Comparison of ENCODE assay signal across 21 cellular contexts in the genomic region with DNA sequence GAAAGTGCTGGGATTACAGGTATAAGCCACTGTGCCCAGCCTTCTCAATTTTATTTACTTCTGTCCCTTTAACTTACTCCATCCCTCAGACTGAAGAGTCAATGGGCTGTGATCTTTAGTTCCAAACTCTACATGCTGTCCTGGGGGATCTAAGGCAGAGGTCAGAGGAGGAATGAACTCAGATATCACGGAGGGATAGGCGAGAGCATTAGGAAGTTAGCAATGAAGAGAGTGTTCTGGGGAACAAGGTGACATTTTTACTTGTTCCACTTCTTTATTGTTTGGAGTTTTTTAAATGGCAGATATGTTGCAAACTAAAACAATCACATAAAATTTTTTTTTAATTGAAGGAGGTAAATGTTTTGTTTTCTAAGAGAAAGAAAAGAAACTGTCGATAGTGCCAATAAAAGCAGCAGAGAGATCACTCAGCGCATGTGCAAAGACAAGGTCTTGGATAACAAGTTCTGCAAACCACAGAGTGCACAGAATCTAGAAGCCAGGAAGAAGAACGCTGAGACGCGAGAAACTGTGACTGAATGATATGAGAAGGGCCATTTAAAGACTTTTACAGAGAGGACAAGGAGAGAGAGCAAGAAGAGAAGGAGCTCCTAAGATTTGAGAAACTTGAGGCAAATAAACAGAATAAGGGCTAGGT. TPM values are rescaled to one million over a fixed set of nuclear protein-coding genes. Genes with fewer than 3 reads are reported as not detected.
A peak's percentile ranks its signal among the peaks of the same experiment; 100 is the strongest.
DNase-seq lines count a peak whose midpoint lies in the region; ATAC-seq, FAIRE-seq and TF ChIP-seq lines count a peak whose summit lies in the region.
"Had no signal": no experiment of that assay in that cellular context is flagged by ENCODE, and none has a peak within 500 bp of the region (broad histone marks: within the 10 kb centered on the region; RNA-seq: fewer than 3 reads in every experiment).

No MANE protein-coding gene starts in this region.

- H3K9ac ChIP-seq in adipocyte (ENCODE audit: low read length): peak overlapping the region; percentile 59

- H3K27me3 Mint-ChIP-seq in activated naive CD8-positive, alpha-beta T cell treated with anti-CD3 and anti-CD28 coated beads, Interleukin-2, amount 10 ng/mL, durations not matched to agents 7 days and 5 days: peaks cover 29% of the 10 kb centered on the region
- H3K27me3 Mint-ChIP-seq in activated naive CD8-positive, alpha-beta T cell treated with anti-CD3 and anti-CD28 coated beads for 36 hours: peaks cover 3% of the 10 kb centered on the region

- peak overlapping the region; percentile 60 for H3K4me3 ChIP-seq in adipocyte (ENCODE audit: low read length)
- no peak overlapping the region for H3K4me3 ChIP-seq in testis
- H3K4me3 ChIP-seq: suprapubic skin had no signal

- WGBS in testis, 2 donors: 27 to 45% methylated on average over 7 of the region's 7 CpGs

- no peak for TF ChIP-seq CTCF in testis (IDR thresholded peaks at IDR 0.05)
- TF ChIP-seq CTCF in D721Med (IDR thresholded peaks at IDR 0.05; ENCODE audit: insufficient read depth, missing control alignments): no peak

- H3K9me3 ChIP-seq in adipocyte (ENCODE audit: control insufficient read depth, low read length) (no peaks in the 10 kb centered on the region), testis (no peaks in the 10 kb centered on the region)
- H3K9me3 ChIP-seq: suprapubic skin had no signal

- H3K4me1 ChIP-seq in adipocyte (ENCODE audit: control insufficient read depth, insufficient read depth, low read length) (peaks cover 30% of the 10 kb centered on the region), testis (no peaks in the 10 kb centered on the region)

- no peaks in the 10 kb centered on the region for H3K9me3 Mint-ChIP-seq in activated naive CD8-positive, alpha-beta T cell treated with anti-CD3 and anti-CD28 coated beads, Interleukin-2, amount 10 ng/mL, durations not matched to agents 7 days and 5 days
- H3K9me3 Mint-ChIP-seq in activated naive CD8-positive, alpha-beta T cell treated with anti-CD3 and anti-CD28 coated beads for 36 hours: no peaks in the 10 kb centered on the region
- H3K9me3 Mint-ChIP-seq: activated B cell treated with CpG ODN at 0.5 μM for 24 hours; activated T-helper 1 cell treated with anti-CD3 and anti-CD28 coated beads, Interleukin-12 subunit alpha, Interleukin-12 subunit beta, Interleukin-2, Interleukin-4 antibody, amounts not matched to agents 30 ng/mL and 10 ng/mL and 1 ng/mL, durations not matched to agents 14 hours and 24 hours and 36 hours; effector memory CD8-positive, alpha-beta T cell; HFFc6 had no signal

- intact Hi-C loops in testis (cut with DNase I; ENCODE audit: low total_unique reads): no loop called here

- no peaks in the 10 kb centered on the region for H3K27me3 ChIP-seq in adipocyte (replicated peaks; ENCODE audit: control insufficient read depth, insufficient read depth, low read length)
- no peaks in the 10 kb centered on the region for H3K27me3 ChIP-seq in testis
- H3K27me3 ChIP-seq: suprapubic skin had no signal

- H3K36me3 Mint-ChIP-seq in activated naive CD8-positive, alpha-beta T cell treated with anti-CD3 and anti-CD28 coated beads, Interleukin-2, amount 10 ng/mL, durations not matched to agents 7 days and 5 days: no peaks in the 10 kb centered on the region
- no peaks in the 10 kb centered on the region for H3K36me3 Mint-ChIP-seq in activated naive CD8-positive, alpha-beta T cell treated with anti-CD3 and anti-CD28 coated beads for 36 hours

- H3K27ac ChIP-seq in testis: no peak overlapping the region
- H3K27ac ChIP-seq: suprapubic skin had no signal

- H3K4me1 Mint-ChIP-seq in activated naive CD8-positive, alpha-beta T cell treated with anti-CD3 and anti-CD28 coated beads, Interleukin-2, amount 10 ng/mL, durations not matched to agents 7 days and 5 days: peaks cover 8% of the 10 kb centered on the region
- peaks cover 9% of the 10 kb centered on the region for H3K4me1 Mint-ChIP-seq in activated naive CD8-positive, alpha-beta T cell treated with anti-CD3 and anti-CD28 coated beads for 36 hours
- H3K4me1 Mint-ChIP-seq: activated B cell treated with CpG ODN at 0.5 μM for 24 hours had no signal

- POLR2A ChIA-PET in activated naive CD8-positive, alpha-beta T cell treated with anti-CD3 and anti-CD28 coated beads, Interleukin-2, amount 10 ng/mL, durations not matched to agents 7 days and 5 days (lab: Charles Lee): interaction anchor here (0.5 kb wide), 1 partner anchor 19 kb away, joined by 3 read pairs; no protein-coding TSS in a partner anchor

- H3K36me3 ChIP-seq in adipocyte (ENCODE audit: control insufficient read depth, insufficient read depth, low read length, severe bottlenecking) (no peaks in the 10 kb centered on the region), testis (ENCODE audit: low read depth, missing control alignments) (no peaks in the 10 kb centered on the region)
- H3K36me3 ChIP-seq: suprapubic skin had no signal

- TF ChIP-seq POLR2A in testis (IDR thresholded peaks at IDR 0.05): no peak

- peak overlapping the region; percentile 11 for H3K4me3 Mint-ChIP-seq in activated naive CD8-positive, alpha-beta T cell treated with anti-CD3 and anti-CD28 coated beads, Interleukin-2, amount 10 ng/mL, durations not matched to agents 7 days and 5 days
- no peak overlapping the region for H3K4me3 Mint-ChIP-seq in activated naive CD8-positive, alpha-beta T cell treated with anti-CD3 and anti-CD28 coated beads for 36 hours
- H3K4me3 Mint-ChIP-seq: activated B cell treated with CpG ODN at 0.5 μM for 24 hours; activated T-helper 1 cell treated with anti-CD3 and anti-CD28 coated beads, Interleukin-12 subunit alpha, Interleukin-12 subunit beta, Interleukin-2, Interleukin-4 antibody, amounts not matched to agents 30 ng/mL and 10 ng/mL and 1 ng/mL, durations not matched to agents 14 hours and 24 hours and 36 hours; effector memory CD8-positive, alpha-beta T cell; HFFc6 had no signal

- no peak for DNase-seq in activated naive CD8-positive, alpha-beta T cell treated with anti-CD3 and anti-CD28 coated beads, Interleukin-2, amount 10 ng/mL, durations not matched to agents 7 days and 5 days
- no peak for DNase-seq in activated naive CD8-positive, alpha-beta T cell treated with anti-CD3 and anti-CD28 coated beads for 36 hours
- peak; percentile 43 for DNase-seq in RPMI8226
- DNase-seq in adipocyte (ENCODE audit: low read depth): no peak
- peak; percentile 33 for DNase-seq in testis
- no peak for DNase-seq in anterior cingulate cortex (lab: John Stamatoyannopoulos, UW)
- no peak for DNase-seq in A172 (ENCODE audit: low spot score)
- no peak for DNase-seq in D721Med (ENCODE audit: insufficient read length, low spot score)
- DNase-seq: activated B cell treated with CpG ODN at 0.5 μM for 24 hours; amygdala; effector memory CD8-positive, alpha-beta T cell; HFFc6; NCI-H1105; NCI-H2081 treated with DMSO at 0.1 percent for 48 hours; NCI-H510A; retina; stimulated activated CD4-positive, alpha-beta T cell treated with anti-CD3 and anti-CD28 coated beads, Interleukin-12 subunit alpha, Interleukin-12 subunit beta, amount 100 ng/mL, for 4 hours; SW 1271 had no signal

- peak; percentile 60 for ATAC-seq in activated naive CD8-positive, alpha-beta T cell treated with anti-CD3 and anti-CD28 coated beads, Interleukin-2, amount 10 ng/mL, durations not matched to agents 7 days and 5 days (ENCODE audit: low read depth)
- ATAC-seq: effector memory CD8-positive, alpha-beta T cell; left lobe of liver had no signal

- no peak overlapping the region for H3K27ac Mint-ChIP-seq in activated naive CD8-positive, alpha-beta T cell treated with anti-CD3 and anti-CD28 coated beads, Interleukin-2, amount 10 ng/mL, durations not matched to agents 7 days and 5 days
- H3K27ac Mint-ChIP-seq in activated naive CD8-positive, alpha-beta T cell treated with anti-CD3 and anti-CD28 coated beads for 36 hours: no peak overlapping the region
- H3K27ac Mint-ChIP-seq: activated B cell treated with CpG ODN at 0.5 μM for 24 hours; activated T-helper 1 cell treated with anti-CD3 and anti-CD28 coated beads, Interleukin-12 subunit alpha, Interleukin-12 subunit beta, Interleukin-2, Interleukin-4 antibody, amounts not matched to agents 30 ng/mL and 10 ng/mL and 1 ng/mL, durations not matched to agents 14 hours and 24 hours and 36 hours; effector memory CD8-positive, alpha-beta T cell; HFFc6 had no signal

- no peak for FAIRE-seq in D721Med (lab: Jason Lieb, UNC)

RNA-seq across cellular contexts. Expression of a gene that starts 10.8 kb away (rescaled TPM):
- not detected for total RNA-seq in activated naive CD8-positive, alpha-beta T cell treated with anti-CD3 and anti-CD28 coated beads, Interleukin-2, amount 10 ng/mL, durations not matched to agents 7 days and 5 days
- under 1 TPM in 1 of 2 experiments, not detected in 1; 0.39 TPM for total RNA-seq in activated naive CD8-positive, alpha-beta T cell treated with anti-CD3 and anti-CD28 coated beads for 36 hours
- total RNA-seq in testis: under 1 TPM; 0.55 to 0.68 TPM
- 8.0 TPM for polyA plus RNA-seq in testis (ENCODE audit: insufficient read depth, low read depth, low replicate concordance)
- total RNA-seq in A172 (2014; rRNA removed; shearing (Covaris generic)): 0.45 and 1.3 TPM in 2 replicates
- total RNA-seq: activated B cell treated with CpG ODN at 0.5 μM for 24 hours had no signal

Comparison
In these comparisons a context has a peak if more than half of its experiments do, and no peak if none do; other contexts are left out.
1. DNase-seq: peak in RPMI8226 (single experiment) and testis (single experiment); none in activated naive CD8-positive, alpha-beta T cell treated with anti-CD3 and anti-CD28 coated beads, Interleukin-2, amount 10 ng/mL, durations not matched to agents 7 days and 5 days (single experiment), activated naive CD8-positive, alpha-beta T cell treated with anti-CD3 and anti-CD28 coated beads for 36 hours (single experiment), adipocyte (single experiment), anterior cingulate cortex (0 of 58), A172 (single experiment) and D721Med (single experiment).